ENCODE assay signal across 8 cellular contexts in the genomic region with DNA sequence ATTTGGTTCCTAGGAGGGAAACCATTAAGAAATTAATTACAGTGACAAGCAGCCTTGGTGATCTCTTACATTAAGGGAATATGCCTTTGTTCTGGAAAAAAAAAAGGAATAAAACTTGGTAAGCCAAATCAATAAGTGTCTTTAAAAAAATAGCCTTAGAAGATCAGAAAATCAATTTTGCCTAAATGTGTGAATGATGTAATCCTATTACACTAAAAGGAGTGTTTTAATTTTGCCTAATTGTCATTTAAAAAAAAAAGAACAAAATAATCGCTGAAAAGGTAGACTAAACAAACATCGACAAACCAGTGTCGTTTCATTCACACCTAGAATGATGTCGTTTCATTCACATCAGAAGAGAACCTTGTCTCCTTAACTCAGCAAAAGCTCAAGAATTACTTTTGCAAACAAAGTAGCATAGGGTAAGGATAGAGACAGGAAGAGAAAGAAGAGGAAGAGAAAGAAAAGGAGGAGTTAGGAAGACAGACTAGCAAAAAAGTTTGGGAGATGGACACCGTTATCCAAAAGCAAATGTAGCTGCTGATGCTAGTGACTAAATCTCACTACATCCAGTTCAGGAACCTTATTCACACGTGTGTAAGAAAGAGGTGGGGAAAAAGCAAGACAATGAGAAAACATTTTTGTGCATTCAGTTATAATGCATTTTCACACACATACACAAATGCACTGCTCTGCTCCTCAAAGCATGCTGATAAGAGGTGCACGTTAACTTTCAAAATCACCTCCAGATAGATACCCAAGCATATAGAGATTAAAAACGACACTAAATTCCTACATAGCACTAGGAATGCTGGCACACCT.
DNase-seq lines count a peak whose midpoint lies in the region; ATAC-seq and TF ChIP-seq lines count a peak whose summit lies in the region.

No MANE protein-coding gene starts in this region.

- CTCF ChIA-PET in GM10248 (lab: Yijun Ruan, JAX): interaction anchor here (1.0 to 11.1 kb wide), 7 partner anchors 11 to 59 kb away, joined by 3 to 69 read pairs (median 5); no protein-coding TSS in a partner anchor

- intact Hi-C loops in body of pancreas (cut with DNase I): no loop called here

- TF ChIP-seq POLR2A in body of pancreas (IDR thresholded peaks at IDR 0.05): no peak

- peak overlapping the region; percentile 88 for H3K4me3 Mint-ChIP-seq in stimulated activated naive CD8-positive, alpha-beta T cell treated with anti-CD3 and anti-CD28 coated beads, Interleukin-15, Interleukin-2, amounts not matched to agents 100 ng/mL and 50 ng/mL, for 24 hours

- H3K36me3 Mint-ChIP-seq in stimulated activated naive CD8-positive, alpha-beta T cell treated with anti-CD3 and anti-CD28 coated beads, Interleukin-15, Interleukin-2, amounts not matched to agents 100 ng/mL and 50 ng/mL, for 24 hours (ENCODE audit: low read depth): peaks cover 50% of the 10 kb centered on the region

- TF ChIP-seq CTCF in body of pancreas (IDR thresholded peaks at IDR 0.05): no peak
- TF ChIP-seq CTCF in GM10248 (IDR thresholded peaks at IDR 0.05; ENCODE audit: control extremely low read depth, extremely low read depth, low read depth, missing control alignments): no peak

- H3K27ac ChIP-seq in body of pancreas (peak overlapping the region; percentile 60 to 82 (median 76)), mesodermal cell (ENCODE audit: low read depth, low read length, severe bottlenecking) (peak overlapping the region; percentile 92)

- H3K27me3 ChIP-seq in body of pancreas: no peaks in the 10 kb centered on the region

- no peaks in the 10 kb centered on the region for H3K9me3 Mint-ChIP-seq in stimulated activated naive CD8-positive, alpha-beta T cell treated with anti-CD3 and anti-CD28 coated beads, Interleukin-15, Interleukin-2, amounts not matched to agents 100 ng/mL and 50 ng/mL, for 24 hours

- 28 to 31% methylated on average over 8 of the region's 8 CpGs for WGBS in body of pancreas, 2 donors
- WGBS in mesodermal cell (ENCODE audit: insufficient coverage in 2 of 2), 2 experiments: 33 to 56% methylated on average over 3 to 5 of the region's 8 CpGs

- H3K9me3 ChIP-seq in body of pancreas (no peaks in the 10 kb centered on the region), mesodermal cell (ENCODE audit: control insufficient read depth, low read length) (no peaks in the 10 kb centered on the region)

- no peak for DNase-seq in stimulated activated naive CD8-positive, alpha-beta T cell treated with anti-CD3 and anti-CD28 coated beads, Interleukin-15, Interleukin-2, amounts not matched to agents 100 U/mL and 50 U/mL, for 24 hours
- DNase-seq in body of pancreas: no peak
- no peak for DNase-seq in DMS 273 (lab: John Stamatoyannopoulos, UW; ENCODE audit: unreplicated experiment)
- DNase-seq in GM10248 (ENCODE audit: extremely low spot score): no peak
- no peak for DNase-seq in NCI-H446 (lab: John Stamatoyannopoulos, UW)
- DNase-seq in NCI-H1694 treated with DMSO at 0.1 percent for 48 hours (lab: John Stamatoyannopoulos, UW): no peak

- H3K36me3 ChIP-seq in body of pancreas (replicated peaks in 1 of 2; ENCODE audit: insufficient read depth in 1 of 2, low read depth in 2 of 2) (no peaks in the 10 kb centered on the region), mesodermal cell (ENCODE audit: control insufficient read depth, insufficient read depth, low read length) (no peaks in the 10 kb centered on the region)

- H3K4me1 Mint-ChIP-seq in stimulated activated naive CD8-positive, alpha-beta T cell treated with anti-CD3 and anti-CD28 coated beads, Interleukin-15, Interleukin-2, amounts not matched to agents 100 ng/mL and 50 ng/mL, for 24 hours (ENCODE audit: low read depth): peaks cover 98% of the 10 kb centered on the region

- POLR2A ChIA-PET in GM10248 (lab: Yijun Ruan, JAX): interaction anchor here (1.2 kb wide), 1 partner anchor 12 kb away, joined by 3 read pairs; no protein-coding TSS in a partner anchor

- H3K4me3 ChIP-seq in body of pancreas (no peak overlapping the region), mesodermal cell (ENCODE audit: extremely low read depth, insufficient read depth, low read length, poor library complexity, severe bottlenecking) (peak overlapping the region; percentile 16)

- no peak for ATAC-seq in stimulated activated naive CD8-positive, alpha-beta T cell treated with anti-CD3 and anti-CD28 coated beads, Interleukin-15, Interleukin-2, amounts not matched to agents 100 U/mL and 50 U/mL, for 24 hours
- ATAC-seq in body of pancreas: no peak

- H3K4me1 ChIP-seq in body of pancreas (peaks cover 35% of the 10 kb centered on the region), mesodermal cell (ENCODE audit: control insufficient read depth, insufficient read depth, low read length, poor library complexity, severe bottlenecking) (peaks cover 35% of the 10 kb centered on the region)

- H3K27me3 Mint-ChIP-seq in stimulated activated naive CD8-positive, alpha-beta T cell treated with anti-CD3 and anti-CD28 coated beads, Interleukin-15, Interleukin-2, amounts not matched to agents 100 ng/mL and 50 ng/mL, for 24 hours: no peaks in the 10 kb centered on the region

- H3K27ac Mint-ChIP-seq in stimulated activated naive CD8-positive, alpha-beta T cell treated with anti-CD3 and anti-CD28 coated beads, Interleukin-15, Interleukin-2, amounts not matched to agents 100 ng/mL and 50 ng/mL, for 24 hours: peak overlapping the region; percentile 97
